Comparison of ENCODE assay signal across 17 cellular contexts in the genomic region with DNA sequence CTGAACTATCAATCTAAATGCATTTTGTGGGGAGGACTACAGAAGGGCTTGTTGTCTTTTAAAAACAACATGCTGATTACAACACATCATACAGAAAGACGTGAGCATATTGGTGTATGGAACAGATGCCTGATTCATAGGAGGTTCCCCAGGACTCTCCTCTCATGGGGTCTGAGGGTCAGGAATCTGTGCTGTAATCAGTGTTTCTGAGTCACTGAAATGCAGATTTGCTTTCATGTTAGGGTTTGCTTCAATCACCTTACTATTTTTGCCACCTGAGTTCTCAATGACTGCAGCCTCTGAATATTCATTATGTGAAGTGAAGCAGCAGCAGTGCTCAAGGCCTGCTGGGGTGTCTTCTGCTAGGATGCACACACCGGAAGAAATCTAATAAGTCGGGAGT. TPM values are rescaled to one million over a fixed set of nuclear protein-coding genes. Genes with fewer than 3 reads are reported as not detected.
DNase-seq lines count a peak whose midpoint lies in the region; ATAC-seq and TF ChIP-seq lines count a peak whose summit lies in the region.
"Had no signal": no experiment of that assay in that cellular context is flagged by ENCODE, and none has a peak within 500 bp of the region (broad histone marks: within the 10 kb centered on the region; RNA-seq: fewer than 3 reads in every experiment).

No MANE protein-coding gene starts in this region.

- TF ChIP-seq CTCF in brain (conservative IDR thresholded peaks at IDR 0.05) (no peak), ovary (IDR thresholded peaks at IDR 0.05) (no peak)

- no peaks in the 10 kb centered on the region for H3K9me3 Mint-ChIP-seq in brain

- H3K9me3 ChIP-seq in ovary, result no peaks in the 10 kb centered on the region
- H3K9me3 ChIP-seq: thyroid gland had no signal

- H3K4me3 ChIP-seq in skeletal muscle cell (ENCODE audit: low read depth, low read length) (no peak overlapping the region), ovary (no peak overlapping the region)
- H3K4me3 ChIP-seq: thyroid gland had no signal

- peak overlapping the region; percentile 64 to 96 (median 87) for H3K27ac Mint-ChIP-seq in brain
- H3K27ac Mint-ChIP-seq: B cell had no signal

- DNase-seq in NCI-H226 (peak; percentile 2), foreskin melanocyte (peak; percentile 92), skeletal muscle cell (ENCODE audit: low read depth) (peak; percentile 48), ovary (no peak)
- DNase-seq: activated CD4-positive, CD25-positive, alpha-beta regulatory T cell treated with anti-CD3 and anti-CD28 coated beads, Interleukin-2, amount 50 U/mL, for 72 hours; activated gamma-delta T cell; Calu3; kidney; NCI-H1092; NK-92 treated with Interleukin-12 subunit alpha and Interleukin-12 subunit beta, amount 100 ng/mL, for 24 hours; SIG-M5; stimulated activated CD4-positive, alpha-beta T cell treated with anti-CD3 and anti-CD28 coated beads, Interleukin-4, amount 100 ng/mL, for 24 hours; thyroid gland had no signal

- TF ChIP-seq POLR2A in ovary (IDR thresholded peaks at IDR 0.05), result no peak

- H3K36me3 Mint-ChIP-seq in brain, result no peaks in the 10 kb centered on the region

- TF ChIP-seq EP300 in ovary (IDR thresholded peaks at IDR 0.05), result no peak

- WGBS in ovary, 3 donors, result 69 to 88% (median 85%) methylated on average over 3 of the region's 3 CpGs

- no peak for ATAC-seq in GM18907 (IDR thresholded peaks at IDR 0.05; ENCODE audit: unreplicated experiment)
- no peak for ATAC-seq in HG03175 (IDR thresholded peaks at IDR 0.05; ENCODE audit: unreplicated experiment)

- peak overlapping the region; percentile 69 to 87 (median 82) for H3K4me3 Mint-ChIP-seq in brain
- H3K4me3 Mint-ChIP-seq: B cell had no signal

- H3K4me1 ChIP-seq in ovary (ENCODE audit: insufficient read depth), result no peaks in the 10 kb centered on the region

- intact Hi-C loops in ovary (cut with DNase I), result no loop called here

- no peaks in the 10 kb centered on the region for H3K36me3 ChIP-seq in ovary
- H3K36me3 ChIP-seq: thyroid gland had no signal

- H3K27me3 ChIP-seq in ovary, result no peaks in the 10 kb centered on the region
- H3K27me3 ChIP-seq: thyroid gland had no signal

- peaks cover 11% of the 10 kb centered on the region for H3K27me3 Mint-ChIP-seq in brain
- H3K27me3 Mint-ChIP-seq: B cell had no signal

- no peak overlapping the region for H3K27ac ChIP-seq in ovary
- H3K27ac ChIP-seq: thyroid gland had no signal

- peaks cover 64% of the 10 kb centered on the region for H3K4me1 Mint-ChIP-seq in brain

RNA-seq across cellular contexts. Expression of a gene that starts 0.6 kb away (rescaled TPM):
- 22.3 TPM for polyA plus RNA-seq in brain (ENCODE audit: insufficient read depth, low read depth, low replicate concordance)
- total RNA-seq in ovary, result 10 to 100 TPM; 17.7 to 74.1 (median 36.5) TPM
- polyA plus RNA-seq in ovary, result 10 to 100 TPM; 11.4 to 19.3 TPM

Comparison
In these comparisons a context has a peak if more than half of its experiments do, and no peak if none do; other contexts are left out.
1. DNase-seq: peak in NCI-H226 (single experiment), foreskin melanocyte (single experiment) and skeletal muscle cell (single experiment); none in ovary (0 of 5).